Comparison of ENCODE assay signal across 16 cellular contexts in the genomic region with DNA sequence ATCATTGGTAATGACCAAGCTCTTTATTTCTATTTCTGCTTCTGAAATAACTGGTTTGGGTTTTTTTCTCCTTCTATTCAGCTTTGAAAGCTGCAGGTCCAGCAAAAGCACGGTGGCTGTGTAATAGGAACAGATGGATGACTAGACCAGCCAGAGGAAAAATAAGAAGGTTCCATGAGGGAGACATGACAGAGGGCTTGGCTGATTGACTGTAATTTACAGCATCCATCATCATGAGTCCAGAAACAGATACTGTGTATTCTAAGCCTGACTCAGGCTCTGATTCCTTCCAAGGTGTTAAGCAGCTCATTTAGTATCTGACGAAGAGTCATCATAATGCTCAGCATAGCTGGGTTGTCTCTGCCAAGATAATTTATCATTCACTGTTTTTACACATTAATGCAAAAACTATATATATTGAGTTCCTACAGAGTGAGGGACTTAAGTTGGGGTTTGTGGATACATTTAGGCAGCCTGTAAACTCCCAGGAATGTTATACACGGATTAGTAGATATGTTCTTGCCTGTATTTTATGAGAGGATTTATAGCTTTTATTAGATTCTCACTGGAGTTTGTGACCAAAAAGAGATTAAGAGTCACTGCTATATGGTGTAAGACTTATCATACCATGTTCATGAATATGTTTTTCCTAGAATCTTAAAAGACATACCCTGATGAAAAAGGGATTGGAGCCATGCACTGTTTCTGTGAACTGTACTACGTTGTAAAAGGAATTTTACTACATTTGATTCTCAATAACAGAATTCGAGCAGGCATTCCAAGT.
"Had no signal": no experiment of that assay in that cellular context is flagged by ENCODE, and none has a peak within 500 bp of the region (broad histone marks: within the 10 kb centered on the region; RNA-seq: fewer than 3 reads in every experiment).

No MANE protein-coding gene starts in this region.

- H3K27ac Mint-ChIP-seq: activated naive CD4-positive, alpha-beta T cell treated with anti-CD3 and anti-CD28 coated beads, Interleukin-2, amount 50 U/mL, for 24 hours had no signal

- H3K9me3 Mint-ChIP-seq: activated naive CD4-positive, alpha-beta T cell treated with anti-CD3 and anti-CD28 coated beads, Interleukin-2, amount 50 U/mL, for 24 hours; central memory CD8-positive, alpha-beta T cell; neural crest cell had no signal

- DNase-seq: activated CD4-positive, alpha-beta T cell treated with anti-CD3 and anti-CD28 coated beads, Interleukin-2, amount 50 U/mL, for 48 hours; activated effector memory CD4-positive, alpha-beta T cell treated with anti-CD3 and anti-CD28 coated beads, Interleukin-2, amount 50 U/mL, for 16 hours; activated T-cell treated with anti-CD3 and anti-CD28 coated beads, Interleukin-2, amount 50 U/mL, for 48 hours; amniotic stem cell; body of pancreas; effector CD8-positive, alpha-beta T cell; gastrocnemius medialis; heart left ventricle; left colon; lower lobe of right lung; stimulated activated CD4-positive, alpha-beta T cell treated with anti-CD3 and anti-CD28 coated beads, Interleukin-1b, Interleukin-23, amount 100 ng/mL, for 48 hours had no signal

- H3K4me3 ChIP-seq: body of pancreas, gastrocnemius medialis, heart left ventricle, lower lobe of right lung had no signal

- H3K4me1 Mint-ChIP-seq: activated naive CD4-positive, alpha-beta T cell treated with anti-CD3 and anti-CD28 coated beads, Interleukin-2, amount 50 U/mL, for 24 hours; central memory CD8-positive, alpha-beta T cell; neural crest cell had no signal

- H3K9me3 ChIP-seq: body of pancreas, gastrocnemius medialis, heart left ventricle, lower lobe of right lung had no signal

- H3K4me3 Mint-ChIP-seq: activated naive CD4-positive, alpha-beta T cell treated with anti-CD3 and anti-CD28 coated beads, Interleukin-2, amount 50 U/mL, for 24 hours; central memory CD8-positive, alpha-beta T cell; neural crest cell had no signal

- H3K27ac ChIP-seq: body of pancreas, lower lobe of right lung, VCaP had no signal

- H3K27me3 ChIP-seq: body of pancreas, gastrocnemius medialis, heart left ventricle had no signal

- ATAC-seq: body of pancreas, gastrocnemius medialis, left colon, lower lobe of right lung, sciatic nerve had no signal

- H3K36me3 Mint-ChIP-seq: activated naive CD4-positive, alpha-beta T cell treated with anti-CD3 and anti-CD28 coated beads, Interleukin-2, amount 50 U/mL, for 24 hours had no signal

- H3K4me1 ChIP-seq: body of pancreas, lower lobe of right lung had no signal

- H3K36me3 ChIP-seq: gastrocnemius medialis, lower lobe of right lung had no signal
